Comparison of ENCODE assay signal across 2 cellular contexts in the genomic region with DNA sequence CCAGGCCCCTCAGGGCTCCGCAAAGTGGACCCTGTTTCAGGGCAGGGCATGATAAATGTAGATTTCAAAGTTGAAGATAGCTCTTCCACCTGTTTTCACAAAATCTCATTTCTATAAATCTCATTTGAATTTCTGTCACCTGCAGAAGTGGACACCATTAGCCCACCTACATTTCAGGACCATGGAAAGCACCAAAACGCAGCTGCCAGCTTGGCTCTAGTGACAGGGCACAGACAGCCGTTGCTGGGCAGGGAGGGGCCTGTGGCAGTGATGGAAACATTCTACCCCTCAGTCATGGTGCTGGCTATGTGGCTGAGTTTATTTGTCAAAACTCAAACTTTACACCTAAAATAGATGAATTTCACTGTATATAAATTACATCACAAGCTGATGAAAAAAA.
TF ChIP-seq lines count a peak whose summit lies in the region.

No MANE protein-coding gene starts in this region.

TF ChIP-seq in HCT116, 20 proteins besides CTCF, POLR2A, EP300 and RAD21 (continued from another document):
- TF ChIP-seq, protein P1, sequence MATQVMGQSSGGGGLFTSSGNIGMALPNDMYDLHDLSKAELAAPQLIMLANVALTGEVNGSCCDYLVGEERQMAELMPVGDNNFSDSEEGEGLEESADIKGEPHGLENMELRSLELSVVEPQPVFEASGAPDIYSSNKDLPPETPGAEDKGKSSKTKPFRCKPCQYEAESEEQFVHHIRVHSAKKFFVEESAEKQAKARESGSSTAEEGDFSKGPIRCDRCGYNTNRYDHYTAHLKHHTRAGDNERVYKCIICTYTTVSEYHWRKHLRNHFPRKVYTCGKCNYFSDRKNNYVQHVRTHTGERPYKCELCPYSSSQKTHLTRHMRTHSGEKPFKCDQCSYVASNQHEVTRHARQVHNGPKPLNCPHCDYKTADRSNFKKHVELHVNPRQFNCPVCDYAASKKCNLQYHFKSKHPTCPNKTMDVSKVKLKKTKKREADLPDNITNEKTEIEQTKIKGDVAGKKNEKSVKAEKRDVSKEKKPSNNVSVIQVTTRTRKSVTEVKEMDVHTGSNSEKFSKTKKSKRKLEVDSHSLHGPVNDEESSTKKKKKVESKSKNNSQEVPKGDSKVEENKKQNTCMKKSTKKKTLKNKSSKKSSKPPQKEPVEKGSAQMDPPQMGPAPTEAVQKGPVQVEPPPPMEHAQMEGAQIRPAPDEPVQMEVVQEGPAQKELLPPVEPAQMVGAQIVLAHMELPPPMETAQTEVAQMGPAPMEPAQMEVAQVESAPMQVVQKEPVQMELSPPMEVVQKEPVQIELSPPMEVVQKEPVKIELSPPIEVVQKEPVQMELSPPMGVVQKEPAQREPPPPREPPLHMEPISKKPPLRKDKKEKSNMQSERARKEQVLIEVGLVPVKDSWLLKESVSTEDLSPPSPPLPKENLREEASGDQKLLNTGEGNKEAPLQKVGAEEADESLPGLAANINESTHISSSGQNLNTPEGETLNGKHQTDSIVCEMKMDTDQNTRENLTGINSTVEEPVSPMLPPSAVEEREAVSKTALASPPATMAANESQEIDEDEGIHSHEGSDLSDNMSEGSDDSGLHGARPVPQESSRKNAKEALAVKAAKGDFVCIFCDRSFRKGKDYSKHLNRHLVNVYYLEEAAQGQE (IDR thresholded peaks at IDR 0.05; ENCODE audit: low read depth): peak; percentile 84
TF ChIP-seq in HCT116: peak in this region for 1.

TF ChIP-seq in SK-N-SH, 30 proteins besides CTCF, POLR2A, EP300 and RAD21:
- TF ChIP-seq, protein P1 (IDR thresholded peaks at IDR 0.05; ENCODE audit: low read depth, low read length): peak; percentile 96
- no peak for TF ChIP-seq MXI1 (IDR thresholded peaks at IDR 0.05; ENCODE audit: low read depth, low read length)
